In genomic region chr11:2933376-2934056, GRCh38 we compare ENCODE assay signal across 8 cellular contexts. TPM values are rescaled to one million over a fixed set of nuclear protein-coding genes. Genes with fewer than 3 reads are reported as not detected.
DNase-seq lines count a peak whose midpoint lies in the region; ATAC-seq, FAIRE-seq and TF ChIP-seq lines count a peak whose summit lies in the region.

No MANE protein-coding gene starts in this region.

- CTCF ChIA-PET in activated CD8-positive, alpha-beta memory T cell treated with anti-CD3 and anti-CD28 coated beads, Interleukin-2, amount 10 ng/mL, durations not matched to agents 7 days and 5 days (lab: Charles Lee): interaction anchor here (0.7 to 1.8 kb wide), 12 partner anchors 17 to 401 kb away, joined by 3 to 8 read pairs (median 3); no protein-coding TSS in a partner anchor
- CTCF ChIA-PET in PC-9 (lab: Charles Lee): interaction anchor here (0.6 to 1.0 kb wide), 2 partner anchors 41 to 52 kb away, joined by 3 to 4 read pairs; no protein-coding TSS in a partner anchor

- H4K20me1 ChIP-seq in PC-9 (ENCODE audit: insufficient read depth) (no peaks in the 10 kb centered on the region), keratinocyte (ENCODE audit: control insufficient read depth, extremely low read depth, insufficient read depth, low read length) (no peaks in the 10 kb centered on the region)

- TF ChIP-seq CTCF in PC-9 (conservative IDR thresholded peaks at IDR 0.05) (no peak), astrocyte of the spinal cord (IDR thresholded peaks at IDR 0.05; ENCODE audit: low read depth, low read length) (no peak), keratinocyte (optimal IDR thresholded peaks at IDR 0.05 in 1 of 3, IDR thresholded peaks at IDR 0.05 in 1 of 3, conservative IDR thresholded peaks at IDR 0.05 in 1 of 3; ENCODE audit: extremely low read depth in 1 of 3, insufficient read depth in 2 of 3, low read length in 3 of 3) (peak in 1 of 3 experiments; percentile 7), tibial artery (IDR thresholded peaks at IDR 0.05) (no peak)

- H3K4me1 ChIP-seq in PC-9 (replicated peaks; ENCODE audit: insufficient read depth): peaks cover 32% of the 10 kb centered on the region
- H3K4me1 ChIP-seq in keratinocyte (ENCODE audit: control insufficient read depth, extremely low read depth, insufficient read depth, low read length): peaks cover 36% of the 10 kb centered on the region
- H3K4me1 ChIP-seq in tibial artery: peaks cover 0 to 42% (median 28%) of the 10 kb centered on the region in 4 donors

- FAIRE-seq in keratinocyte (lab: Jason Lieb, UNC): peak; percentile 79

- H2AFZ ChIP-seq in PC-9 (no peak overlapping the region), keratinocyte (ENCODE audit: control insufficient read depth, low read length) (peak overlapping the region; percentile 45)

- H3K36me3 ChIP-seq in PC-9 (ENCODE audit: low read depth) (no peaks in the 10 kb centered on the region), keratinocyte (ENCODE audit: control insufficient read depth in 2 of 2, extremely low read depth in 1 of 2, insufficient read depth in 2 of 2, low read length in 2 of 2) (no peaks in the 10 kb centered on the region), tibial artery (no peaks in the 10 kb centered on the region)

- in situ Hi-C loops in astrocyte of the spinal cord (cut with HindIII; ENCODE audit: low sequenced_read_pairs): no loop called here

- peak overlapping the region; percentile 80 for H3K9ac ChIP-seq in keratinocyte (ENCODE audit: control insufficient read depth, extremely low read depth, insufficient read depth, low read length)

- POLR2A ChIA-PET in PC-9 (lab: Charles Lee; ENCODE audit: unreplicated experiment): interaction anchor here (0.6 to 0.7 kb wide), 4 partner anchors 9 to 1145 kb away, joined by 3 to 4 read pairs (median 3); no protein-coding TSS in a partner anchor

- H3K9me1 ChIP-seq in keratinocyte (ENCODE audit: control insufficient read depth, extremely low read depth, insufficient read depth, low read length): no peaks in the 10 kb centered on the region

- DNase-seq in activated CD8-positive, alpha-beta memory T cell treated with anti-CD3 and anti-CD28 coated beads, Interleukin-2, amount 10 ng/mL, durations not matched to agents 7 days and 5 days: peak; percentile 83
- DNase-seq in activated CD8-positive, alpha-beta memory T cell treated with anti-CD3 and anti-CD28 coated beads for 24 hours: no peak
- peak; percentile 84 to 91 for DNase-seq in PC-9
- DNase-seq in astrocyte of the spinal cord (ENCODE audit: low read depth, low spot score): peak; percentile 80
- peak; percentile 96 for DNase-seq in keratinocyte (ENCODE audit: low read depth, low spot score)
- DNase-seq in tibial artery: peak; percentile 76 to 89
- DNase-seq in NCI-H1417 treated with DMSO at 0.1 percent for 48 hours (lab: John Stamatoyannopoulos, UW): no peak

- intact Hi-C loops in PC-9 (cut with micrococcal nuclease; ENCODE audit: unreplicated experiment) (loop anchor here (1.0 to 5.0 kb wide), 4 partner anchors 89 to 484 kb away; partner anchors contain the start of gene MRGPRG), tibial artery (cut with DNase I; ENCODE audit: low total_unique reads) (no loop called here)

- peaks cover 7% of the 10 kb centered on the region for H3K27me3 Mint-ChIP-seq in activated CD8-positive, alpha-beta memory T cell treated with anti-CD3 and anti-CD28 coated beads, Interleukin-2, amount 10 ng/mL, durations not matched to agents 7 days and 5 days

- no TSS peak for BruUV-seq in PC-9 (replicated peaks; lab: Mats Ljungman, UMichigan)

- peaks cover 5% of the 10 kb centered on the region for H3K79me2 ChIP-seq in PC-9 (ENCODE audit: low read depth)
- H3K79me2 ChIP-seq in keratinocyte (ENCODE audit: control insufficient read depth, insufficient read depth, low read length): peaks cover 6% of the 10 kb centered on the region

- peaks cover 11% of the 10 kb centered on the region for H3K36me3 Mint-ChIP-seq in activated CD8-positive, alpha-beta memory T cell treated with anti-CD3 and anti-CD28 coated beads, Interleukin-2, amount 10 ng/mL, durations not matched to agents 7 days and 5 days

- no peaks in the 10 kb centered on the region for H3K9me3 ChIP-seq in PC-9 (ENCODE audit: insufficient read depth, low read depth)
- peaks cover 3% of the 10 kb centered on the region for H3K9me3 ChIP-seq in keratinocyte (ENCODE audit: control insufficient read depth, low read depth, low read length)
- peaks cover 0 to 13% (median 6%) of the 10 kb centered on the region in 3 donors for H3K9me3 ChIP-seq in tibial artery

- H3K27ac Mint-ChIP-seq in activated CD8-positive, alpha-beta memory T cell treated with anti-CD3 and anti-CD28 coated beads, Interleukin-2, amount 10 ng/mL, durations not matched to agents 7 days and 5 days: peak overlapping the region; percentile 56

- H3K4me3 Mint-ChIP-seq in activated CD8-positive, alpha-beta memory T cell treated with anti-CD3 and anti-CD28 coated beads, Interleukin-2, amount 10 ng/mL, durations not matched to agents 7 days and 5 days: no peak overlapping the region

- ATAC-seq in activated CD8-positive, alpha-beta memory T cell treated with anti-CD3 and anti-CD28 coated beads, Interleukin-2, amount 10 ng/mL, durations not matched to agents 7 days and 5 days: peak; percentile 66
- ATAC-seq in HG02642 (IDR thresholded peaks at IDR 0.05; ENCODE audit: poor library complexity, unreplicated experiment): no peak

- peaks cover 12% of the 10 kb centered on the region for H3K9me3 Mint-ChIP-seq in activated CD8-positive, alpha-beta memory T cell treated with anti-CD3 and anti-CD28 coated beads, Interleukin-2, amount 10 ng/mL, durations not matched to agents 7 days and 5 days (ENCODE audit: low read depth)

- H3K4me1 Mint-ChIP-seq in activated CD8-positive, alpha-beta memory T cell treated with anti-CD3 and anti-CD28 coated beads, Interleukin-2, amount 10 ng/mL, durations not matched to agents 7 days and 5 days: peaks cover 27% of the 10 kb centered on the region

- dilution Hi-C loops in keratinocyte (cut with MboI; ENCODE audit: extremely low pct_ligation_motif_present, low sequenced_read_pairs): no loop called here

- H3F3A ChIP-seq in PC-9 (ENCODE audit: insufficient read depth, low read depth): peaks cover 19% of the 10 kb centered on the region

- H3K27me3 ChIP-seq in PC-9 (ENCODE audit: insufficient read depth, low read depth) (no peaks in the 10 kb centered on the region), keratinocyte (ENCODE audit: control insufficient read depth, extremely low read depth, insufficient read depth, low read length) (no peaks in the 10 kb centered on the region), tibial artery (peaks cover 0 to 8% of the 10 kb centered on the region in 2 donors)

- H3K4me3 ChIP-seq in PC-9: peak overlapping the region; percentile 39; the same call in 1 of the 2 replicates
- no peak overlapping the region for H3K4me3 ChIP-seq in astrocyte of the spinal cord (ENCODE audit: low read depth, low read length)
- peak overlapping the region in 2 of 3 experiments; percentile 42 to 49 for H3K4me3 ChIP-seq in keratinocyte (ENCODE audit: control insufficient read depth in 2 of 3, extremely low read depth in 1 of 3, insufficient read depth in 2 of 3, low read depth in 1 of 3, low read length in 3 of 3)
- H3K4me3 ChIP-seq in tibial artery: no peak overlapping the region

- H3K4me2 ChIP-seq in PC-9 (peak overlapping the region; percentile 70), keratinocyte (ENCODE audit: control insufficient read depth, extremely low read depth, insufficient read depth, low read depth, low read length) (peak overlapping the region; percentile 75)

- H3K27ac ChIP-seq in PC-9: peak overlapping the region; percentile 92
- H3K27ac ChIP-seq in keratinocyte (ENCODE audit: control insufficient read depth, insufficient read depth, low read length): peak overlapping the region; percentile 96
- peak overlapping the region; percentile 39 to 54 for H3K27ac ChIP-seq in tibial artery

- H3K9me2 ChIP-seq in PC-9 (ENCODE audit: insufficient read depth): no peaks in the 10 kb centered on the region

RNA-seq across cellular contexts. Expression of gene PHLDA2, which starts 4.3 kb away (rescaled TPM):
- total RNA-seq in activated CD8-positive, alpha-beta memory T cell treated with anti-CD3 and anti-CD28 coated beads, Interleukin-2, amount 10 ng/mL, durations not matched to agents 7 days and 5 days: 1 to 10 TPM; 1.1 to 3.6 TPM
- 10.7 and 14.1 TPM in 2 replicates for total RNA-seq in PC-9 (2021)
- 24.3 to 36.0 TPM (median 27.3 TPM) in 3 replicates for polyA plus RNA-seq in keratinocyte
- 52.2 TPM for polyA plus RNA-seq in keratinocyte (2011; ENCODE audit: low read depth)
- polyA plus RNA-seq in keratinocyte (2011; cell fraction: cytosol; rRNA removed): 35.3 and 141 TPM in 2 replicates
- 15.6 and 36.1 TPM in 2 replicates for polyA plus RNA-seq in keratinocyte (2011; cell fraction: nucleus; rRNA removed)
- 80.5 and 153 TPM in 2 replicates for polyA plus RNA-seq in keratinocyte (2012; ENCODE audit: low replicate concordance)
- polyA minus RNA-seq in keratinocyte: 2.6 to 28.4 TPM (median 4.5 TPM) in 3 replicates
- polyA minus RNA-seq in keratinocyte (2011; cell fraction: cytosol; rRNA and poly(A)+ RNA removed): 91.1 TPM
- polyA minus RNA-seq in keratinocyte (2011; cell fraction: nucleus; rRNA and poly(A)+ RNA removed): 12.3 and 12.4 TPM in 2 replicates

RNA-seq across cellular contexts. Expression of gene CDKN1C, which starts 47.9 kb away (rescaled TPM):
- under 1 TPM; 0.44 to 0.87 TPM for total RNA-seq in activated CD8-positive, alpha-beta memory T cell treated with anti-CD3 and anti-CD28 coated beads, Interleukin-2, amount 10 ng/mL, durations not matched to agents 7 days and 5 days
- total RNA-seq in PC-9 (2021): 5.1 and 7.6 TPM in 2 replicates
- polyA plus RNA-seq in keratinocyte: 0.06 to 0.49 TPM (median 0.37 TPM) in 3 replicates
- polyA plus RNA-seq in keratinocyte (2011; ENCODE audit: low read depth): 9.8 TPM
- polyA plus RNA-seq in keratinocyte (2011; cell fraction: cytosol; rRNA removed): 0.21 and 0.24 TPM in 2 replicates
- 0.23 and 0.27 TPM in 2 replicates for polyA plus RNA-seq in keratinocyte (2011; cell fraction: nucleus; rRNA removed)
- 0.26 and 7.1 TPM in 2 replicates for polyA plus RNA-seq in keratinocyte (2012; ENCODE audit: low replicate concordance)
- polyA minus RNA-seq in keratinocyte: not detected in 3 replicates
- polyA minus RNA-seq in keratinocyte (2011; cell fraction: cytosol; rRNA and poly(A)+ RNA removed): 2.9 TPM
- 0.31 and 0.84 TPM in 2 replicates for polyA minus RNA-seq in keratinocyte (2011; cell fraction: nucleus; rRNA and poly(A)+ RNA removed)

RNA-seq across cellular contexts. Expression of gene NAP1L4, which starts 58.6 kb away (rescaled TPM):
- total RNA-seq in activated CD8-positive, alpha-beta memory T cell treated with anti-CD3 and anti-CD28 coated beads, Interleukin-2, amount 10 ng/mL, durations not matched to agents 7 days and 5 days: 100 to 1,000 TPM; 347 to 389 TPM
- 73.3 and 86.7 TPM in 2 replicates for total RNA-seq in PC-9 (2021)
- polyA plus RNA-seq in keratinocyte: 92.2 to 136 TPM (median 108 TPM) in 3 replicates
- polyA plus RNA-seq in keratinocyte (2011; ENCODE audit: low read depth): 384 TPM
- 104 and 177 TPM in 2 replicates for polyA plus RNA-seq in keratinocyte (2011; cell fraction: cytosol; rRNA removed)
- polyA plus RNA-seq in keratinocyte (2011; cell fraction: nucleus; rRNA removed): 146 and 160 TPM in 2 replicates
- 80.7 and 121 TPM in 2 replicates for polyA plus RNA-seq in keratinocyte (2012; ENCODE audit: low replicate concordance)
- polyA minus RNA-seq in keratinocyte: 56.5 to 117 TPM (median 69.2 TPM) in 3 replicates
- 68.1 TPM for polyA minus RNA-seq in keratinocyte (2011; cell fraction: cytosol; rRNA and poly(A)+ RNA removed)
- polyA minus RNA-seq in keratinocyte (2011; cell fraction: nucleus; rRNA and poly(A)+ RNA removed): 46.6 and 92.2 TPM in 2 replicates

Comparison
In these comparisons a context has a peak if more than half of its experiments do, and no peak if none do; other contexts are left out.
1. DNase-seq: peak in activated CD8-positive, alpha-beta memory T cell treated with anti-CD3 and anti-CD28 coated beads, Interleukin-2, amount 10 ng/mL, durations not matched to agents 7 days and 5 days (single experiment), PC-9 (2 of 2), astrocyte of the spinal cord (single experiment), keratinocyte (single experiment) and tibial artery (2 of 2); none in activated CD8-positive, alpha-beta memory T cell treated with anti-CD3 and anti-CD28 coated beads for 24 hours (single experiment) and NCI-H1417 treated with DMSO at 0.1 percent for 48 hours (single experiment).
2. H3K4me3 ChIP-seq: peak in PC-9 (single experiment) and keratinocyte (2 of 3); none in astrocyte of the spinal cord (single experiment) and tibial artery (0 of 2).
3. Peak in every context shown above with its lines, with median percentiles within 50 percentile points of each other: H3K27ac ChIP-seq.